In genomic region chr6:44262467-44263356, GRCh38 we compare ENCODE assay signal across 9 cellular contexts. TPM values are rescaled to one million over a fixed set of nuclear protein-coding genes. Genes with fewer than 3 reads are reported as not detected.
A peak's percentile ranks its signal among the peaks of the same experiment; 100 is the strongest.
DNase-seq lines count a peak whose midpoint lies in the region; ATAC-seq and TF ChIP-seq lines count a peak whose summit lies in the region.
"Had no signal": no experiment of that assay in that cellular context is flagged by ENCODE, and none has a peak within 500 bp of the region (broad histone marks: within the 10 kb centered on the region; RNA-seq: fewer than 3 reads in every experiment).

No MANE protein-coding gene starts in this region.

- POLR2A ChIA-PET in CD8-positive, alpha-beta T cell (lab: Charles Lee): interaction anchor here (1.2 to 2.2 kb wide), 2 partner anchors 16 to 86 kb away, joined by 3 to 25 read pairs; partner anchors contain the start of gene HSP90AB1

- H3K9me3 ChIP-seq in CD8-positive, alpha-beta T cell (ENCODE audit: low read length): no peaks in the 10 kb centered on the region
- H3K9me3 ChIP-seq in Loucy (ENCODE audit: insufficient read depth, low read depth, low read length) (no peaks in the 10 kb centered on the region), neutrophil (no peaks in the 10 kb centered on the region)
- no peaks in the 10 kb centered on the region for H3K9me3 ChIP-seq in effector memory CD4-positive, alpha-beta T cell (ENCODE audit: control insufficient read depth, low read length)

- no peaks in the 10 kb centered on the region for H3K9me3 Mint-ChIP-seq in CD8-positive, alpha-beta T cell

- intact Hi-C loops in CD8-positive, alpha-beta T cell (cut with DNase I, micrococcal nuclease): no loop called here

- H3K36me3 ChIP-seq in CD8-positive, alpha-beta T cell (ENCODE audit: insufficient read depth, low read length): peaks cover 5% of the 10 kb centered on the region
- peaks cover 3% of the 10 kb centered on the region; the same call in 1 of the 2 replicates for H3K36me3 ChIP-seq in Loucy (ENCODE audit: insufficient read depth, low read length)
- H3K36me3 ChIP-seq in effector memory CD4-positive, alpha-beta T cell (ENCODE audit: control insufficient read depth, insufficient read depth, low read length): peaks cover 29% of the 10 kb centered on the region
- H3K36me3 ChIP-seq in neutrophil: peaks cover 28% of the 10 kb centered on the region

- peak overlapping the region; percentile 35 for H3K27ac ChIP-seq in CD8-positive, alpha-beta T cell (ENCODE audit: low read depth, low read length)
- H3K27ac ChIP-seq in effector memory CD4-positive, alpha-beta T cell (ENCODE audit: insufficient read depth, low read length, poor library complexity, severe bottlenecking): peak overlapping the region; percentile 92
- peak overlapping the region; percentile 85 for H3K27ac ChIP-seq in neutrophil

- H4K20me1 ChIP-seq in Loucy (ENCODE audit: insufficient read depth, low read length, poor library complexity, severe bottlenecking): peaks cover 18% of the 10 kb centered on the region

- H3K9ac ChIP-seq in Loucy (ENCODE audit: low read depth, low read length, poor library complexity, severe bottlenecking): peak overlapping the region; percentile 82

- no peaks in the 10 kb centered on the region for H3F3A ChIP-seq in Loucy (ENCODE audit: low read depth)

- peaks cover 35% of the 10 kb centered on the region for H3K36me3 Mint-ChIP-seq in CD8-positive, alpha-beta T cell

- H3K4me3 ChIP-seq in CD8-positive, alpha-beta T cell (ENCODE audit: low read depth, low read length): peak overlapping the region; percentile 90
- H3K4me3 ChIP-seq in Loucy (ENCODE audit: low read length, poor library complexity, severe bottlenecking): peak overlapping the region; percentile 85
- peak overlapping the region; percentile 93 for H3K4me3 ChIP-seq in effector memory CD4-positive, alpha-beta T cell (ENCODE audit: insufficient read depth, low read depth, low read length, poor library complexity, severe bottlenecking)
- peak overlapping the region; percentile 74 to 77 for H3K4me3 ChIP-seq in neutrophil (ENCODE audit: low read depth in 1 of 2, low read length in 1 of 2)

- no peak for ATAC-seq in CD8-positive, alpha-beta T cell
- ATAC-seq in GM19397 (IDR thresholded peaks at IDR 0.05; ENCODE audit: unreplicated experiment): no peak

- peaks cover 36% of the 10 kb centered on the region for H3K79me2 ChIP-seq in Loucy (ENCODE audit: insufficient read depth, low read length)

- peaks cover 44% of the 10 kb centered on the region for H3K4me1 Mint-ChIP-seq in CD8-positive, alpha-beta T cell (ENCODE audit: low read depth)

- no peaks in the 10 kb centered on the region for H3K9me2 ChIP-seq in Loucy (replicated peaks; ENCODE audit: low read depth, low read length)

- no peak overlapping the region for H2AFZ ChIP-seq in Loucy (ENCODE audit: low read length)

- CTCF ChIA-PET in CD8-positive, alpha-beta T cell (lab: Charles Lee): interaction anchor here (0.6 to 2.7 kb wide), 6 partner anchors 16 to 90 kb away, joined by 3 to 9 read pairs (median 4); partner anchors contain the start of gene HSP90AB1

- H3K27me3 ChIP-seq in CD8-positive, alpha-beta T cell (ENCODE audit: insufficient read depth, low read length): no peaks in the 10 kb centered on the region
- H3K27me3 ChIP-seq in Loucy (ENCODE audit: insufficient read depth, low read length, poor library complexity, severe bottlenecking) (no peaks in the 10 kb centered on the region), neutrophil (no peaks in the 10 kb centered on the region)
- H3K27me3 ChIP-seq in effector memory CD4-positive, alpha-beta T cell (replicated peaks; ENCODE audit: control insufficient read depth, insufficient read depth, low read length, poor library complexity, severe bottlenecking): no peaks in the 10 kb centered on the region

- H3K4me2 ChIP-seq in Loucy (ENCODE audit: low read depth, low read length, poor library complexity, severe bottlenecking): peak overlapping the region; percentile 93

- H3K27ac Mint-ChIP-seq in CD8-positive, alpha-beta T cell: peak overlapping the region; percentile 85

- no peak for DNase-seq in CD8-positive, alpha-beta T cell
- DNase-seq in effector memory CD4-positive, alpha-beta T cell: no peak
- DNase-seq in NCI-H187 (lab: John Stamatoyannopoulos, UW) (no peak), OCI-M2 (lab: John Stamatoyannopoulos, UW; ENCODE audit: unreplicated experiment) (no peak)
- no peak for DNase-seq in stimulated activated CD4-positive, alpha-beta T cell treated with anti-CD3 and anti-CD28 coated beads, Interleukin-12 subunit alpha, Interleukin-12 subunit beta, amount 100 ng/mL, for 4 hours
- DNase-seq: foreskin melanocyte had no signal

- peak overlapping the region; percentile 83 for H3K4me3 Mint-ChIP-seq in CD8-positive, alpha-beta T cell

- H3K27me3 Mint-ChIP-seq in CD8-positive, alpha-beta T cell (ENCODE audit: low read depth): no peaks in the 10 kb centered on the region

- peaks cover 33% of the 10 kb centered on the region for H3K4me1 ChIP-seq in CD8-positive, alpha-beta T cell (ENCODE audit: insufficient read depth, low read length)
- H3K4me1 ChIP-seq in Loucy (ENCODE audit: insufficient read depth, low read length, poor library complexity, severe bottlenecking): peaks cover 33% of the 10 kb centered on the region
- peaks cover 35% of the 10 kb centered on the region for H3K4me1 ChIP-seq in effector memory CD4-positive, alpha-beta T cell (ENCODE audit: control insufficient read depth, insufficient read depth, low read length, poor library complexity, severe bottlenecking)
- peaks cover 35 to 38% of the 10 kb centered on the region in 2 experiments for H3K4me1 ChIP-seq in neutrophil (ENCODE audit: control insufficient read depth in 1 of 2, insufficient read depth in 1 of 2, low read depth in 1 of 2, low read length in 1 of 2)

- TF ChIP-seq CTCF in CD8-positive, alpha-beta T cell (IDR thresholded peaks at IDR 0.05): no peak
- TF ChIP-seq CTCF in Loucy (conservative IDR thresholded peaks at IDR 0.05; ENCODE audit: low read length) (no peak), neutrophil (IDR thresholded peaks at IDR 0.05) (no peak)

RNA-seq across cellular contexts. Expression of gene NFKBIE, which starts 2.6 kb away (rescaled TPM):
- total RNA-seq in CD8-positive, alpha-beta T cell: 10 to 100 TPM; 44.5 to 45.8 TPM

RNA-seq across cellular contexts. Expression of gene SLC35B2, which starts 5.4 kb away (rescaled TPM):
- 1 to 10 TPM; 6.3 to 6.4 TPM for total RNA-seq in CD8-positive, alpha-beta T cell

RNA-seq across cellular contexts. Expression of gene TMEM151B, which starts 7.5 kb away (rescaled TPM):
- total RNA-seq in CD8-positive, alpha-beta T cell: not detected

RNA-seq across cellular contexts. Expression of gene HSP90AB1, which starts 15.8 kb away (rescaled TPM):
- 100 to 1,000 TPM; 561 to 585 TPM for total RNA-seq in CD8-positive, alpha-beta T cell

RNA-seq across cellular contexts. Expression of gene SLC29A1, which starts 39.3 kb away (rescaled TPM):
- total RNA-seq in CD8-positive, alpha-beta T cell: 1 to 10 TPM in 1 of 2 experiments, under 1 TPM in 1; 0.79 to 1.2 TPM

Comparison
In these comparisons a context has a peak if more than half of its experiments do, and no peak if none do; other contexts are left out.
1. H3K27ac ChIP-seq: peak in every context shown above with its lines; median percentile 92 in effector memory CD4-positive, alpha-beta T cell; 85 in neutrophil; 35 in CD8-positive, alpha-beta T cell.